ENCODE assay signal across 1 cellular context in the genomic region with DNA sequence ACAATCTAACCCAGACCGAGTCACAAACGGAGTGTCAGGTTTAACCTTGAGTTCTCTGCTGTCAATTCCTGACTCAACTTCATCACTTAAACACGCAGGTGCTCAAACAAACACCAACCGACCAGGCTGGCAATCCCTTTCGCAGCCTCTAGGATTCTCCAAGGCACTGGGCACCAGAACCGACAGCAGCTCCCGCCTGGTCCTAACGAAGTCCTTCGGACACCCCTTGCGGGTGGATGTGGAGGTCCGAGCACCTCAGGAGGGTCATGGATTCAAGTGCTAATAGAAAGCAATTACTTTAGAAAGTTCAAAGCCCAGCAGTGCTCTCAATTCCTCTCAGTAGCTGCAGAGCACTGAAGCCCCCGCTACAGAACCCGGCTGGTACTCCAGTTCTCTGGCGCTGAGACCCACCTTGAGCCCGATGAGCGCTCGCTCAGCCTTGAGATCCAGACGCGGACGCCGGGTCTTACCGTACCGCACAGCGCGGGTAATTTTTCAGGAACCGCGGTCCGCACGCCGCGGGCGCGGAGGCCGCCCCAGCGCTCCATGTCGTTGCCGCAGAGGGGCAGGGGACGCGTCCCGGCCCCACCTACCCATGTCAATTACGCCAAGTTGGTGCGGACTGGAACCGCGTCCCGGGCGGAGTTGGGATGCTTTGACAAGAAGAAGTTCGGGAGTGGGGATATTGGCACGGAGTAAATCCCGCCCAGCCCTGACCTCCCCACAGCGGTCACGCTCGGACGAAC.
A peak's percentile ranks its signal among the peaks of the same experiment; 100 is the strongest.
TF ChIP-seq lines count a peak whose summit lies in the region.

No MANE protein-coding gene starts in this region.

TF ChIP-seq in HepG2, 621 proteins besides CTCF, POLR2A, EP300 and RAD21 (continued from another document and continues in another):
- TF ChIP-seq CBX2 (IDR thresholded peaks at IDR 0.05; ENCODE audit: low read depth, low read length), result no peak
- TF ChIP-seq CBX2 (CRISPR knock-in tag; IDR thresholded peaks at IDR 0.05; ENCODE audit: low read depth), result no peak
- TF ChIP-seq ZBTB42 (CRISPR knock-in tag; IDR thresholded peaks at IDR 0.05), result no peak
- no peak for TF ChIP-seq HES4 (CRISPR knock-in tag; IDR thresholded peaks at IDR 0.05; ENCODE audit: borderline replicate concordance)
- TF ChIP-seq, protein P1, sequence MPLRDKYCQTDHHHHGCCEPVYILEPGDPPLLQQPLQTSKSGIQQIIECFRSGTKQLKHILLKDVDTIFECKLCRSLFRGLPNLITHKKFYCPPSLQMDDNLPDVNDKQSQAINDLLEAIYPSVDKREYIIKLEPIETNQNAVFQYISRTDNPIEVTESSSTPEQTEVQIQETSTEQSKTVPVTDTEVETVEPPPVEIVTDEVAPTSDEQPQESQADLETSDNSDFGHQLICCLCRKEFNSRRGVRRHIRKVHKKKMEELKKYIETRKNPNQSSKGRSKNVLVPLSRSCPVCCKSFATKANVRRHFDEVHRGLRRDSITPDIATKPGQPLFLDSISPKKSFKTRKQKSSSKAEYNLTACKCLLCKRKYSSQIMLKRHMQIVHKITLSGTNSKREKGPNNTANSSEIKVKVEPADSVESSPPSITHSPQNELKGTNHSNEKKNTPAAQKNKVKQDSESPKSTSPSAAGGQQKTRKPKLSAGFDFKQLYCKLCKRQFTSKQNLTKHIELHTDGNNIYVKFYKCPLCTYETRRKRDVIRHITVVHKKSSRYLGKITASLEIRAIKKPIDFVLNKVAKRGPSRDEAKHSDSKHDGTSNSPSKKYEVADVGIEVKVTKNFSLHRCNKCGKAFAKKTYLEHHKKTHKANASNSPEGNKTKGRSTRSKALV (CRISPR knock-in tag; IDR thresholded peaks at IDR 0.05), result no peak
- no peak for TF ChIP-seq ZC3H13 (CRISPR knock-in tag; IDR thresholded peaks at IDR 0.05)
- TF ChIP-seq ZKSCAN8 (CRISPR knock-in tag; IDR thresholded peaks at IDR 0.05; ENCODE audit: borderline replicate concordance), result no peak
- TF ChIP-seq, protein P2, sequence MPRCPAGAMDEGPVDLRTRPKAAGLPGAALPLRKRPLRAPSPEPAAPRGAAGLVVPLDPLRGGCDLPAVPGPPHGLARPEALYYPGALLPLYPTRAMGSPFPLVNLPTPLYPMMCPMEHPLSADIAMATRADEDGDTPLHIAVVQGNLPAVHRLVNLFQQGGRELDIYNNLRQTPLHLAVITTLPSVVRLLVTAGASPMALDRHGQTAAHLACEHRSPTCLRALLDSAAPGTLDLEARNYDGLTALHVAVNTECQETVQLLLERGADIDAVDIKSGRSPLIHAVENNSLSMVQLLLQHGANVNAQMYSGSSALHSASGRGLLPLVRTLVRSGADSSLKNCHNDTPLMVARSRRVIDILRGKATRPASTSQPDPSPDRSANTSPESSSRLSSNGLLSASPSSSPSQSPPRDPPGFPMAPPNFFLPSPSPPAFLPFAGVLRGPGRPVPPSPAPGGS (CRISPR knock-in tag; IDR thresholded peaks at IDR 0.05), result peak; percentile 15; the same call in 1 of the 2 replicates
- TF ChIP-seq KLF13 (CRISPR knock-in tag; IDR thresholded peaks at IDR 0.05), result peak; percentile 60; the same call in 1 of the 2 replicates
- no peak for TF ChIP-seq ZNF44 (CRISPR knock-in tag; IDR thresholded peaks at IDR 0.05)
- TF ChIP-seq KDM2A (CRISPR knock-in tag; IDR thresholded peaks at IDR 0.05; ENCODE audit: borderline replicate concordance, low read depth), result peak; percentile 24; the same call in 1 of the 2 replicates
- TF ChIP-seq ZNF160 (CRISPR knock-in tag; IDR thresholded peaks at IDR 0.05), result no peak
- no peak for TF ChIP-seq RBM39 (IDR thresholded peaks at IDR 0.05; ENCODE audit: low read depth, low read length, poor library complexity, severe bottlenecking)
- TF ChIP-seq, protein P3, sequence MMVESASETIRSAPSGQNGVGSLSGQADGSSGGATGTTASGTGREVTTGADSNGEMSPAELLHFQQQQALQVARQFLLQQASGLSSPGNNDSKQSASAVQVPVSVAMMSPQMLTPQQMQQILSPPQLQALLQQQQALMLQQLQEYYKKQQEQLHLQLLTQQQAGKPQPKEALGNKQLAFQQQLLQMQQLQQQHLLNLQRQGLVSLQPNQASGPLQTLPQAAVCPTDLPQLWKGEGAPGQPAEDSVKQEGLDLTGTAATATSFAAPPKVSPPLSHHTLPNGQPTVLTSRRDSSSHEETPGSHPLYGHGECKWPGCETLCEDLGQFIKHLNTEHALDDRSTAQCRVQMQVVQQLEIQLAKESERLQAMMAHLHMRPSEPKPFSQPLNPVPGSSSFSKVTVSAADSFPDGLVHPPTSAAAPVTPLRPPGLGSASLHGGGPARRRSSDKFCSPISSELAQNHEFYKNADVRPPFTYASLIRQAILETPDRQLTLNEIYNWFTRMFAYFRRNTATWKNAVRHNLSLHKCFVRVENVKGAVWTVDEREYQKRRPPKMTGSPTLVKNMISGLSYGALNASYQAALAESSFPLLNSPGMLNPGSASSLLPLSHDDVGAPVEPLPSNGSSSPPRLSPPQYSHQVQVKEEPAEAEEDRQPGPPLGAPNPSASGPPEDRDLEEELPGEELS (CRISPR knock-in tag; IDR thresholded peaks at IDR 0.05), result no peak
- TF ChIP-seq ZSCAN21 (CRISPR knock-in tag; IDR thresholded peaks at IDR 0.05; ENCODE audit: borderline replicate concordance), result no peak
- TF ChIP-seq ZNF264 (CRISPR knock-in tag; IDR thresholded peaks at IDR 0.05), result 0 out of 2 replicates have a peak, but pooled peaks have one; percentile 3
- no peak for TF ChIP-seq ZNF343 (CRISPR knock-in tag; IDR thresholded peaks at IDR 0.05)
- TF ChIP-seq, protein P4, sequence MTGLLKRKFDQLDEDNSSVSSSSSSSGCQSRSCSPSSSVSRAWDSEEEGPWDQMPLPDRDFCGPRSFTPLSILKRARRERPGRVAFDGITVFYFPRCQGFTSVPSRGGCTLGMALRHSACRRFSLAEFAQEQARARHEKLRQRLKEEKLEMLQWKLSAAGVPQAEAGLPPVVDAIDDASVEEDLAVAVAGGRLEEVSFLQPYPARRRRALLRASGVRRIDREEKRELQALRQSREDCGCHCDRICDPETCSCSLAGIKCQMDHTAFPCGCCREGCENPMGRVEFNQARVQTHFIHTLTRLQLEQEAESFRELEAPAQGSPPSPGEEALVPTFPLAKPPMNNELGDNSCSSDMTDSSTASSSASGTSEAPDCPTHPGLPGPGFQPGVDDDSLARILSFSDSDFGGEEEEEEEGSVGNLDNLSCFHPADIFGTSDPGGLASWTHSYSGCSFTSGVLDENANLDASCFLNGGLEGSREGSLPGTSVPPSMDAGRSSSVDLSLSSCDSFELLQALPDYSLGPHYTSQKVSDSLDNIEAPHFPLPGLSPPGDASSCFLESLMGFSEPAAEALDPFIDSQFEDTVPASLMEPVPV (CRISPR knock-in tag; IDR thresholded peaks at IDR 0.05), result 0 out of 2 replicates have a peak, but pooled peaks have one; percentile 26
- 0 out of 2 replicates have a peak, but pooled peaks have one; percentile 55 for TF ChIP-seq PRMT3 (CRISPR knock-in tag; IDR thresholded peaks at IDR 0.05; ENCODE audit: borderline replicate concordance, low read depth)
- TF ChIP-seq, protein P5, sequence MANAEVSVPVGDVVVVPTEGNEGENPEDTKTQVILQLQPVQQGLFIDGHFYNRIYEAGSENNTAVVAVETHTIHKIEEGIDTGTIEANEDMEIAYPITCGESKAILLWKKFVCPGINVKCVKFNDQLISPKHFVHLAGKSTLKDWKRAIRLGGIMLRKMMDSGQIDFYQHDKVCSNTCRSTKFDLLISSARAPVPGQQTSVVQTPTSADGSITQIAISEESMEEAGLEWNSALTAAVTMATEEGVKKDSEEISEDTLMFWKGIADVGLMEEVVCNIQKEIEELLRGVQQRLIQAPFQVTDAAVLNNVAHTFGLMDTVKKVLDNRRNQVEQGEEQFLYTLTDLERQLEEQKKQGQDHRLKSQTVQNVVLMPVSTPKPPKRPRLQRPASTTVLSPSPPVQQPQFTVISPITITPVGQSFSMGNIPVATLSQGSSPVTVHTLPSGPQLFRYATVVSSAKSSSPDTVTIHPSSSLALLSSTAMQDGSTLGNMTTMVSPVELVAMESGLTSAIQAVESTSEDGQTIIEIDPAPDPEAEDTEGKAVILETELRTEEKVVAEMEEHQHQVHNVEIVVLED (CRISPR knock-in tag; IDR thresholded peaks at IDR 0.05; ENCODE audit: borderline replicate concordance), result no peak
- no peak for TF ChIP-seq PHF8 (CRISPR knock-in tag; IDR thresholded peaks at IDR 0.05)
- no peak for TF ChIP-seq ZFP62 (CRISPR knock-in tag; IDR thresholded peaks at IDR 0.05)
- TF ChIP-seq, protein P6, sequence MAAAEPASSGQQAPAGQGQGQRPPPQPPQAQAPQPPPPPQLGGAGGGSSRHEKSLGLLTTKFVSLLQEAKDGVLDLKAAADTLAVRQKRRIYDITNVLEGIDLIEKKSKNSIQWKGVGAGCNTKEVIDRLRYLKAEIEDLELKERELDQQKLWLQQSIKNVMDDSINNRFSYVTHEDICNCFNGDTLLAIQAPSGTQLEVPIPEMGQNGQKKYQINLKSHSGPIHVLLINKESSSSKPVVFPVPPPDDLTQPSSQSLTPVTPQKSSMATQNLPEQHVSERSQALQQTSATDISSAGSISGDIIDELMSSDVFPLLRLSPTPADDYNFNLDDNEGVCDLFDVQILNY (CRISPR knock-in tag; conservative IDR thresholded peaks at IDR 0.05), result no peak
- TF ChIP-seq, protein P7, sequence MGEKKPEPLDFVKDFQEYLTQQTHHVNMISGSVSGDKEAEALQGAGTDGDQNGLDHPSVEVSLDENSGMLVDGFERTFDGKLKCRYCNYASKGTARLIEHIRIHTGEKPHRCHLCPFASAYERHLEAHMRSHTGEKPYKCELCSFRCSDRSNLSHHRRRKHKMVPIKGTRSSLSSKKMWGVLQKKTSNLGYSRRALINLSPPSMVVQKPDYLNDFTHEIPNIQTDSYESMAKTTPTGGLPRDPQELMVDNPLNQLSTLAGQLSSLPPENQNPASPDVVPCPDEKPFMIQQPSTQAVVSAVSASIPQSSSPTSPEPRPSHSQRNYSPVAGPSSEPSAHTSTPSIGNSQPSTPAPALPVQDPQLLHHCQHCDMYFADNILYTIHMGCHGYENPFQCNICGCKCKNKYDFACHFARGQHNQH (CRISPR knock-in tag; IDR thresholded peaks at IDR 0.05), result peak; percentile 6; the same call in 1 of the 2 replicates
- no peak for TF ChIP-seq ZFP82 (CRISPR knock-in tag; IDR thresholded peaks at IDR 0.05; ENCODE audit: borderline replicate concordance)
- TF ChIP-seq ZNF841 (CRISPR knock-in tag; IDR thresholded peaks at IDR 0.05; ENCODE audit: borderline replicate concordance), result no peak
- no peak for TF ChIP-seq ATM (IDR thresholded peaks at IDR 0.05; ENCODE audit: borderline replicate concordance)
- TF ChIP-seq IRX3 (CRISPR knock-in tag; IDR thresholded peaks at IDR 0.05; ENCODE audit: borderline replicate concordance, low read depth), result no peak
- TF ChIP-seq NFKBIZ (CRISPR knock-in tag; IDR thresholded peaks at IDR 0.05), result no peak
- TF ChIP-seq IKZF1 (IDR thresholded peaks at IDR 0.05), result no peak
- TF ChIP-seq, protein P8, sequence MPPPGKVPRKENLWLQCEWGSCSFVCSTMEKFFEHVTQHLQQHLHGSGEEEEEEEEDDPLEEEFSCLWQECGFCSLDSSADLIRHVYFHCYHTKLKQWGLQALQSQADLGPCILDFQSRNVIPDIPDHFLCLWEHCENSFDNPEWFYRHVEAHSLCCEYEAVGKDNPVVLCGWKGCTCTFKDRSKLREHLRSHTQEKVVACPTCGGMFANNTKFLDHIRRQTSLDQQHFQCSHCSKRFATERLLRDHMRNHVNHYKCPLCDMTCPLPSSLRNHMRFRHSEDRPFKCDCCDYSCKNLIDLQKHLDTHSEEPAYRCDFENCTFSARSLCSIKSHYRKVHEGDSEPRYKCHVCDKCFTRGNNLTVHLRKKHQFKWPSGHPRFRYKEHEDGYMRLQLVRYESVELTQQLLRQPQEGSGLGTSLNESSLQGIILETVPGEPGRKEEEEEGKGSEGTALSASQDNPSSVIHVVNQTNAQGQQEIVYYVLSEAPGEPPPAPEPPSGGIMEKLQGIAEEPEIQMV (CRISPR knock-in tag; IDR thresholded peaks at IDR 0.05; ENCODE audit: low read depth), result no peak
- TF ChIP-seq YEATS2 (CRISPR knock-in tag; IDR thresholded peaks at IDR 0.05; ENCODE audit: borderline replicate concordance), result no peak
- TF ChIP-seq ZNF138 (CRISPR knock-in tag; IDR thresholded peaks at IDR 0.05; ENCODE audit: low read depth), result no peak; the same call in 1 of the 2 replicates
- TF ChIP-seq HDAC1 (CRISPR knock-in tag; IDR thresholded peaks at IDR 0.05), result no peak
- TF ChIP-seq, protein P9, sequence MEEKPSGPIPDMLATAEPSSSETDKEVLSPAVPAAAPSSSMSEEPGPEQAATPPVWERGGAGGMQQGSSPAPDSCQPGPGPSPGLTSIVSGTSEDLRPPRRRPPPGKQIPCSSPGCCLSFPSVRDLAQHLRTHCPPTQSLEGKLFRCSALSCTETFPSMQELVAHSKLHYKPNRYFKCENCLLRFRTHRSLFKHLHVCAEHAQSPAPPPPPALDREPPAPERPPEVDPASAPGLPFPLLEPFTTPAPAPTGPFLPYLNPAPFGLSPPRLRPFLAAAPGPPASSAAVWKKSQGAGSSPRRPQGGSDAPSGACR (CRISPR knock-in tag; IDR thresholded peaks at IDR 0.05), result no peak
- TF ChIP-seq ZNF558 (CRISPR knock-in tag; IDR thresholded peaks at IDR 0.05; ENCODE audit: borderline replicate concordance), result no peak
- TF ChIP-seq AHR (CRISPR knock-in tag; IDR thresholded peaks at IDR 0.05), result no peak
- TF ChIP-seq, protein P10, sequence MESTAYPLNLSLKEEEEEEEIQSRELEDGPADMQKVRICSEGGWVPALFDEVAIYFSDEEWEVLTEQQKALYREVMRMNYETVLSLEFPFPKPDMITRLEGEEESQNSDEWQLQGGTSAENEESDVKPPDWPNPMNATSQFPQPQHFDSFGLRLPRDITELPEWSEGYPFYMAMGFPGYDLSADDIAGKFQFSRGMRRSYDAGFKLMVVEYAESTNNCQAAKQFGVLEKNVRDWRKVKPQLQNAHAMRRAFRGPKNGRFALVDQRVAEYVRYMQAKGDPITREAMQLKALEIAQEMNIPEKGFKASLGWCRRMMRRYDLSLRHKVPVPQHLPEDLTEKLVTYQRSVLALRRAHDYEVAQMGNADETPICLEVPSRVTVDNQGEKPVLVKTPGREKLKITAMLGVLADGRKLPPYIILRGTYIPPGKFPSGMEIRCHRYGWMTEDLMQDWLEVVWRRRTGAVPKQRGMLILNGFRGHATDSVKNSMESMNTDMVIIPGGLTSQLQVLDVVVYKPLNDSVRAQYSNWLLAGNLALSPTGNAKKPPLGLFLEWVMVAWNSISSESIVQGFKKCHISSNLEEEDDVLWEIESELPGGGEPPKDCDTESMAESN (CRISPR knock-in tag; conservative IDR thresholded peaks at IDR 0.05), result no peak
- TF ChIP-seq RBM22 (optimal IDR thresholded peaks at IDR 0.05; ENCODE audit: low read length), result no peak
- TF ChIP-seq KMT2A (CRISPR knock-in tag; IDR thresholded peaks at IDR 0.05), result 0 out of 2 replicates have a peak, but pooled peaks have one; percentile 20
- no peak for TF ChIP-seq NBN (conservative IDR thresholded peaks at IDR 0.05)
- no peak for TF ChIP-seq MAZ (IDR thresholded peaks at IDR 0.05; ENCODE audit: borderline replicate concordance, low read depth, low read length)
- no peak for TF ChIP-seq MAZ (CRISPR knock-in tag; IDR thresholded peaks at IDR 0.05; ENCODE audit: low read depth)
